Comparison of ENCODE assay signal across 24 cellular contexts in genomic region chr3:73510784-73511183, GRCh38.
A peak's percentile ranks its signal among the peaks of the same experiment; 100 is the strongest.
DNase-seq lines count a peak whose midpoint lies in the region; ATAC-seq and TF ChIP-seq lines count a peak whose summit lies in the region.
"Had no signal": no experiment of that assay in that cellular context is flagged by ENCODE, and none has a peak within 500 bp of the region (broad histone marks: within the 10 kb centered on the region; RNA-seq: fewer than 3 reads in every experiment).

No MANE protein-coding gene starts in this region.

- TF ChIP-seq CTCF in VCaP (conservative IDR thresholded peaks at IDR 0.05) (no peak), gastroesophageal sphincter (IDR thresholded peaks at IDR 0.05) (no peak), progenitor cell of endocrine pancreas (IDR thresholded peaks at IDR 0.05; ENCODE audit: unreplicated experiment) (no peak), transverse colon (IDR thresholded peaks at IDR 0.05) (no peak)

- H3K4me3 ChIP-seq in gastroesophageal sphincter (no peak overlapping the region), transverse colon (no peak overlapping the region)
- H3K4me3 ChIP-seq: body of pancreas, K562, SK-N-MC had no signal

- POLR2A ChIA-PET in activated CD4-positive, alpha-beta memory T cell treated with anti-CD3 and anti-CD28 coated beads for 36 hours (lab: Charles Lee) = no interaction called here

- DNase-seq in progenitor cell of endocrine pancreas (ENCODE audit: low spot score, unreplicated experiment) = no peak
- no peak for DNase-seq in transverse colon
- no peak for DNase-seq in activated CD4-positive, alpha-beta memory T cell treated with anti-CD3 and anti-CD28 coated beads for 36 hours
- DNase-seq in NK-92 (lab: John Stamatoyannopoulos, UW; ENCODE audit: unreplicated experiment) = no peak
- DNase-seq in COLO668 (lab: John Stamatoyannopoulos, UW; ENCODE audit: unreplicated experiment) = no peak
- DNase-seq: activated CD4-positive, alpha-beta T cell treated with anti-CD3 and anti-CD28 coated beads, Interleukin-2, amount 10 ng/mL, durations not matched to agents 7 days and 5 days; activated naive CD4-positive, alpha-beta T cell; activated T-cell treated with anti-CD3 and anti-CD28 coated beads, Interleukin-2, amount 50 U/mL, for 48 hours; body of pancreas; cerebellar nuclear complex; DND-41; left cardiac atrium; NCI-H1105 treated with DMSO at 0.1 percent for 48 hours; NCI-H2081; NCI-H345; NCI-H774; stimulated activated CD4-positive, alpha-beta T cell treated with anti-CD3 and anti-CD28 coated beads, Interleukin-2, amount 100 ng/mL, for 48 hours had no signal

- H3K27ac ChIP-seq in VCaP (peak overlapping the region; percentile 99), gastroesophageal sphincter (peak overlapping the region; percentile 83 to 100 (median 88)), transverse colon (peak overlapping the region; percentile 77 to 86 (median 84))
- H3K27ac ChIP-seq: body of pancreas, RWPE1, SK-N-MC had no signal

- H3K36me3 ChIP-seq in gastroesophageal sphincter = no peaks in the 10 kb centered on the region
- H3K36me3 ChIP-seq in transverse colon = no peaks in the 10 kb centered on the region

- H3K27me3 Mint-ChIP-seq in progenitor cell of endocrine pancreas = no peaks in the 10 kb centered on the region
- peaks cover 1% of the 10 kb centered on the region for H3K27me3 Mint-ChIP-seq in activated CD4-positive, alpha-beta memory T cell treated with anti-CD3 and anti-CD28 coated beads for 36 hours

- TF ChIP-seq EP300 in gastroesophageal sphincter (IDR thresholded peaks at IDR 0.05) (no peak), transverse colon (IDR thresholded peaks at IDR 0.05; ENCODE audit: low read depth) (no peak)

- H3K9me3 ChIP-seq in gastroesophageal sphincter = no peaks in the 10 kb centered on the region
- H3K9me3 ChIP-seq in transverse colon = no peaks in the 10 kb centered on the region
- H3K9me3 ChIP-seq: body of pancreas had no signal

- intact Hi-C loops in transverse colon (cut with DNase I; ENCODE audit: low total_unique reads) = loop anchor here (10.0 kb wide), 1 partner anchor 324 kb away; no protein-coding TSS in a partner anchor
- intact Hi-C loops in activated CD4-positive, alpha-beta memory T cell treated with anti-CD3 and anti-CD28 coated beads for 36 hours (cut with micrococcal nuclease) = no loop called here

- peaks cover 3% of the 10 kb centered on the region for H3K9me3 Mint-ChIP-seq in progenitor cell of endocrine pancreas (ENCODE audit: low read depth)
- no peaks in the 10 kb centered on the region for H3K9me3 Mint-ChIP-seq in activated CD4-positive, alpha-beta memory T cell treated with anti-CD3 and anti-CD28 coated beads for 36 hours
- H3K9me3 Mint-ChIP-seq: activated CD4-positive, alpha-beta T cell treated with anti-CD3 and anti-CD28 coated beads, Interleukin-2, amount 10 ng/mL, durations not matched to agents 7 days and 5 days had no signal

- in situ Hi-C loops in transverse colon (cut with MboI; ENCODE audit: low pct_ligation_motif_present in 1 of 4, low pct_unique_long_range_greater_than_20kb in 1 of 4, low sequenced_read_pairs in 3 of 4) = loop anchor here in 2 of 4 donors (25.0 kb wide), 2 partner anchors 102 to 327 kb away; partner anchors contain the start of gene PDZRN3 (in 1 of the 2)

- H3K4me1 ChIP-seq in gastroesophageal sphincter (peaks cover 13 to 99% (median 33%) of the 10 kb centered on the region in 3 donors), transverse colon (peaks cover 19 to 75% (median 61%) of the 10 kb centered on the region in 4 donors)

- no peaks in the 10 kb centered on the region for H3K27me3 ChIP-seq in gastroesophageal sphincter
- no peaks in the 10 kb centered on the region for H3K27me3 ChIP-seq in transverse colon
- H3K27me3 ChIP-seq: body of pancreas had no signal

- no peak overlapping the region for H3K4me3 Mint-ChIP-seq in progenitor cell of endocrine pancreas (ENCODE audit: low read depth)
- no peak overlapping the region for H3K4me3 Mint-ChIP-seq in activated CD4-positive, alpha-beta memory T cell treated with anti-CD3 and anti-CD28 coated beads for 36 hours
- H3K4me3 Mint-ChIP-seq: activated CD4-positive, alpha-beta T cell treated with anti-CD3 and anti-CD28 coated beads, Interleukin-2, amount 10 ng/mL, durations not matched to agents 7 days and 5 days; CD14-positive monocyte had no signal

- TF ChIP-seq POLR2A in gastroesophageal sphincter (IDR thresholded peaks at IDR 0.05) (no peak), transverse colon (IDR thresholded peaks at IDR 0.05) (no peak)

- WGBS in gastroesophageal sphincter (ENCODE audit: low coverage in 1 of 2), 2 donors = 51 to 53% methylated on average over 3 of the region's 3 CpGs
- 70 to 76% methylated on average over 3 of the region's 3 CpGs for WGBS in transverse colon (ENCODE audit: low coverage in 1 of 2), 2 donors

- H3K36me3 Mint-ChIP-seq in progenitor cell of endocrine pancreas (ENCODE audit: insufficient read depth) = no peaks in the 10 kb centered on the region
- no peaks in the 10 kb centered on the region for H3K36me3 Mint-ChIP-seq in activated CD4-positive, alpha-beta memory T cell treated with anti-CD3 and anti-CD28 coated beads for 36 hours
- H3K36me3 Mint-ChIP-seq: CD14-positive monocyte had no signal

- CTCF ChIA-PET in activated CD4-positive, alpha-beta memory T cell treated with anti-CD3 and anti-CD28 coated beads for 36 hours (lab: Charles Lee) = interaction anchor here (1.2 kb wide), 1 partner anchor 9 kb away, joined by 4 read pairs; no protein-coding TSS in a partner anchor

- H3K4me1 Mint-ChIP-seq in progenitor cell of endocrine pancreas (ENCODE audit: low read depth) = peaks cover 55% of the 10 kb centered on the region
- no peaks in the 10 kb centered on the region for H3K4me1 Mint-ChIP-seq in activated CD4-positive, alpha-beta memory T cell treated with anti-CD3 and anti-CD28 coated beads for 36 hours (ENCODE audit: low read depth)
- H3K4me1 Mint-ChIP-seq: activated CD4-positive, alpha-beta T cell treated with anti-CD3 and anti-CD28 coated beads, Interleukin-2, amount 10 ng/mL, durations not matched to agents 7 days and 5 days; CD14-positive monocyte had no signal

- peak overlapping the region; percentile 70 for H3K27ac Mint-ChIP-seq in progenitor cell of endocrine pancreas
- no peak overlapping the region for H3K27ac Mint-ChIP-seq in activated CD4-positive, alpha-beta memory T cell treated with anti-CD3 and anti-CD28 coated beads for 36 hours
- H3K27ac Mint-ChIP-seq: activated CD4-positive, alpha-beta T cell treated with anti-CD3 and anti-CD28 coated beads, Interleukin-2, amount 10 ng/mL, durations not matched to agents 7 days and 5 days; CD14-positive monocyte had no signal

- no peak for ATAC-seq in gastroesophageal sphincter
- ATAC-seq: body of pancreas, HCT116, K562, left cardiac atrium had no signal
